ENCODE assay signal across 8 cellular contexts in genomic region chr17:55750750-55751641, GRCh38. TPM values are rescaled to one million over a fixed set of nuclear protein-coding genes. Genes with fewer than 3 reads are reported as not detected.
A peak's percentile ranks its signal among the peaks of the same experiment; 100 is the strongest.
DNase-seq lines count a peak whose midpoint lies in the region; ATAC-seq lines count a peak whose summit lies in the region.

Gene PCTP (plus strand): TSS chr17:55751051. CDS start chr17:55751104, 53 bp downstream.

- H3K9me3 ChIP-seq in muscle layer of colon (ENCODE audit: low read length), result no peaks in the 10 kb centered on the region

- peaks cover 21% of the 10 kb centered on the region for H3K27me3 Mint-ChIP-seq in activated T-cell treated with anti-CD3 and anti-CD28 coated beads, Interleukin-2, amount 50 U/mL, for 4 hours (ENCODE audit: low read depth)

- H3K4me1 ChIP-seq in muscle layer of colon (ENCODE audit: insufficient read depth, low read length), result peaks cover 21% of the 10 kb centered on the region

- ATAC-seq in GM19455 (IDR thresholded peaks at IDR 0.05; ENCODE audit: unreplicated experiment) (peak; percentile 99), esophagus mucosa (peak; percentile 99)
- ATAC-seq in activated T-cell treated with anti-CD3 and anti-CD28 coated beads, Interleukin-2, amount 50 U/mL, for 4 hours, result peak; percentile 97 to 98

- peak within 1 kb of the TSS; percentile 84 for H3K4me3 Mint-ChIP-seq in activated T-cell treated with anti-CD3 and anti-CD28 coated beads, Interleukin-2, amount 50 U/mL, for 4 hours

- no peaks in the 10 kb centered on the region for H3K27me3 ChIP-seq in muscle layer of colon (ENCODE audit: control insufficient read depth in 1 of 2, insufficient read depth in 2 of 2, low read length in 2 of 2)

- peaks cover 12% of the 10 kb centered on the region for H3K36me3 ChIP-seq in muscle layer of colon (ENCODE audit: insufficient read depth, low read length)

- no peaks in the 10 kb centered on the region for H3K9me3 Mint-ChIP-seq in activated T-cell treated with anti-CD3 and anti-CD28 coated beads, Interleukin-2, amount 50 U/mL, for 4 hours

- H3K4me1 Mint-ChIP-seq in activated T-cell treated with anti-CD3 and anti-CD28 coated beads, Interleukin-2, amount 50 U/mL, for 4 hours (ENCODE audit: low read depth), result peaks cover 15% of the 10 kb centered on the region

- H3K27ac ChIP-seq in muscle layer of colon (ENCODE audit: low read depth, low read length), result peak within 1 kb of the TSS; percentile 79

- H3K36me3 Mint-ChIP-seq in activated T-cell treated with anti-CD3 and anti-CD28 coated beads, Interleukin-2, amount 50 U/mL, for 4 hours (ENCODE audit: insufficient read depth), result peaks cover 9% of the 10 kb centered on the region

- DNase-seq in CMK (ENCODE audit: low read depth), result peak; percentile 83
- DNase-seq in HK-2 (ENCODE audit: unreplicated experiment), result peak; percentile 94
- peak; percentile 33 for DNase-seq in OCI-M2 (lab: John Stamatoyannopoulos, UW; ENCODE audit: unreplicated experiment)
- peak; percentile 69 for DNase-seq in activated T-cell treated with anti-CD3 and anti-CD28 coated beads, Interleukin-2, amount 50 U/mL, for 4 hours
- peak; percentile 78 for DNase-seq in stimulated activated CD8-positive, alpha-beta memory T cell treated with anti-CD3 and anti-CD28 coated beads, Interleukin-7, amount 100 ng/mL, for 24 hours (ENCODE audit: low read depth)

- H3K9ac ChIP-seq in muscle layer of colon (ENCODE audit: low read length), result peak within 1 kb of the TSS; percentile 39

- peak within 1 kb of the TSS; percentile 84 to 85 for H3K4me3 ChIP-seq in muscle layer of colon (ENCODE audit: low read depth in 1 of 2, low read length in 2 of 2)

RNA-seq across cellular contexts. Expression of gene PCTP, which starts in this region (rescaled TPM):
- 1 to 10 TPM; 3.4 to 4.1 (median 3.8) TPM for total RNA-seq in activated T-cell treated with anti-CD3 and anti-CD28 coated beads, Interleukin-2, amount 50 U/mL, for 4 hours
- total RNA-seq in esophagus mucosa, result 9.1 TPM

Comparison
In these comparisons a context has a peak if more than half of its experiments do, and no peak if none do; other contexts are left out.
1. Peak in every context shown above with its lines: DNase-seq, ATAC-seq, H3K4me3 ChIP-seq and H3K27ac ChIP-seq.
2. DNase-seq: peak in every context shown above with its lines; median percentile 94 in HK-2; 83 in CMK; 78 in stimulated activated CD8-positive, alpha-beta memory T cell treated with anti-CD3 and anti-CD28 coated beads, Interleukin-7, amount 100 ng/mL, for 24 hours; 69 in activated T-cell treated with anti-CD3 and anti-CD28 coated beads, Interleukin-2, amount 50 U/mL, for 4 hours; 33 in OCI-M2.